Comparison of ENCODE assay signal across 8 cellular contexts in genomic region chr2:28566441-28567075, GRCh38.
DNase-seq lines count a peak whose midpoint lies in the region; ATAC-seq, FAIRE-seq and TF ChIP-seq lines count a peak whose summit lies in the region.

No MANE protein-coding gene starts in this region.

- H3K79me2 ChIP-seq in ACC112 (ENCODE audit: control insufficient read depth, insufficient read depth, low read length, unreplicated experiment): no peaks in the 10 kb centered on the region

- H3K9me3 ChIP-seq in WERI-Rb-1 (ENCODE audit: severe bottlenecking) (no peaks in the 10 kb centered on the region), breast epithelium (no peaks in the 10 kb centered on the region), small intestine (ENCODE audit: control insufficient read depth, low read depth) (no peaks in the 10 kb centered on the region)

- H3K36me3 ChIP-seq in ACC112 (ENCODE audit: insufficient read depth, low read length) (no peaks in the 10 kb centered on the region), WERI-Rb-1 (no peaks in the 10 kb centered on the region), breast epithelium (no peaks in the 10 kb centered on the region), small intestine (ENCODE audit: control insufficient read depth in 2 of 2, insufficient read depth in 2 of 2, low read length in 2 of 2) (no peaks in the 10 kb centered on the region)

- peak overlapping the region; percentile 92 for H2AFZ ChIP-seq in ACC112 (ENCODE audit: low read length, unreplicated experiment)

- ATAC-seq in GM18858 (IDR thresholded peaks at IDR 0.05; ENCODE audit: unreplicated experiment): peak; percentile 86
- peak; percentile 95 for ATAC-seq in HG03097 (IDR thresholded peaks at IDR 0.05; ENCODE audit: low FRiP score, unreplicated experiment)

- no peak for TF ChIP-seq POLR2A in breast epithelium (IDR thresholded peaks at IDR 0.05)

- peaks cover 16% of the 10 kb centered on the region for H3K4me1 ChIP-seq in ACC112 (ENCODE audit: control insufficient read depth, insufficient read depth, low read length, unreplicated experiment)
- no peaks in the 10 kb centered on the region for H3K4me1 ChIP-seq in breast epithelium
- no peaks in the 10 kb centered on the region for H3K4me1 ChIP-seq in small intestine (ENCODE audit: control insufficient read depth in 2 of 2, insufficient read depth in 1 of 2, low read depth in 1 of 2, low read length in 1 of 2)

- TF ChIP-seq CTCF in WERI-Rb-1 (IDR thresholded peaks at IDR 0.05; ENCODE audit: low read depth, low read length) (peak; percentile 98), breast epithelium (IDR thresholded peaks at IDR 0.05) (peak; percentile 93 to 99 (median 99))

- DNase-seq in NCI-H2171 (lab: John Stamatoyannopoulos, UW) (peak; percentile 87), WERI-Rb-1 (peak; percentile 85), breast epithelium (ENCODE audit: low spot score in 2 of 2) (peak; percentile 72 to 87), iPS-NIHi11 (ENCODE audit: low spot score) (peak; percentile 97), small intestine (peak; percentile 83)

- 1 to 3% (median 2%) methylated on average over 42 to 43 of the region's 43 CpGs for WGBS in small intestine, 3 donors

- no peaks in the 10 kb centered on the region for H3K27me3 ChIP-seq in ACC112 (ENCODE audit: insufficient read depth, low read length)
- no peaks in the 10 kb centered on the region for H3K27me3 ChIP-seq in WERI-Rb-1 (ENCODE audit: insufficient read depth, low read depth, severe bottlenecking)
- no peaks in the 10 kb centered on the region for H3K27me3 ChIP-seq in breast epithelium
- no peaks in the 10 kb centered on the region for H3K27me3 ChIP-seq in small intestine (ENCODE audit: control insufficient read depth in 2 of 2, insufficient read depth in 2 of 2, low read length in 2 of 2)

- no peak overlapping the region; the same call in 1 of the 2 replicates for H3K27ac ChIP-seq in ACC112 (ENCODE audit: low read depth, low read length)
- no peak overlapping the region for H3K27ac ChIP-seq in WERI-Rb-1
- H3K27ac ChIP-seq in breast epithelium: peak overlapping the region; percentile 56 to 83
- peak overlapping the region in 1 of 2 donors; percentile 65 for H3K27ac ChIP-seq in small intestine (ENCODE audit: low read depth in 1 of 2, low read length in 1 of 2)

- FAIRE-seq in small intestine (lab: Jason Lieb, UNC): no peak

- peak overlapping the region; percentile 85 for H3K4me3 ChIP-seq in ACC112 (ENCODE audit: low read depth, low read length)
- H3K4me3 ChIP-seq in WERI-Rb-1 (ENCODE audit: low read depth, low read length): peak overlapping the region; percentile 73
- peak overlapping the region; percentile 52 to 67 (median 63) for H3K4me3 ChIP-seq in breast epithelium
- peak overlapping the region; percentile 41 to 56 for H3K4me3 ChIP-seq in small intestine (ENCODE audit: low read depth in 1 of 2, low read length in 2 of 2)

- intact Hi-C loops in breast epithelium (cut with DNase I; ENCODE audit: low total_unique reads): no loop called here

Comparison
In these comparisons a context has a peak if more than half of its experiments do, and no peak if none do; other contexts are left out.
1. H3K27ac ChIP-seq: peak in breast epithelium (2 of 2); none in ACC112 (single experiment) and WERI-Rb-1 (single experiment).
2. Peak in every context shown above with its lines, with median percentiles within 50 percentile points of each other: H3K4me3 ChIP-seq and DNase-seq.